Comparison of ENCODE assay signal across 14 cellular contexts in the genomic region with DNA sequence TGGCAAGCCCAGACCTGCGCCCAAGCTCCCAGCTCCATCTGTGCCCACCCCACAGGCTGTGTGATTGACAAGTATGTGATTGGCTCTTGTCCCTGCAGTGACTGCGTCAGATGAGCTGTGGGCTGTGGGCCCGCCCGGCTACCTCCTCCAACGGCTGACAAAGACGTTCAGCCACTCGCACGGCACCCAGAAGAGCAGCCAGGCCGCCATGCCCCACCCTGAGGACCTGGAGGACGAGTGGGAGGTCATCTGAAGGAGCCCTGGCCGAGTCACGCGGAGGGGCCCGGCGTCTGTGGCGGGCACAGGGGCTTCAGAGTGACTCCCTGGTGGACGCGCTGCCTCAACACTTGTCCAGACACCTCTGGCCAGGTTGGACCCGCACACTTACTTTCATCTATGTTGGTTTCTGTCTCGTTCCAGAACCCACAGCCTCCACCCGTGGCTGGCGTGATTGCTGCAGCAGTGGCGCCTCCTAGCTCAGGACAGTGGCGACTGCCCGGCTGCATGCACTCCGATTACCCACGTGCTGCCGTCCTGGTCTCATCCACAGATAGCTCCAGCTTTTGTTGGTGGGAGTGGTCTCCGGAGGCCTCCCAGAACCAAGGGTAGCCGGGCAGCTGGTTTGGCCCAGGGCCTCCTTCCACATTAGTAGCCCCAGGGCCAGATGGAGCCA. TPM values are rescaled to one million over a fixed set of nuclear protein-coding genes. Genes with fewer than 3 reads are reported as not detected.
DNase-seq lines count a peak whose midpoint lies in the region; ATAC-seq and TF ChIP-seq lines count a peak whose summit lies in the region.
"Had no signal": no experiment of that assay in that cellular context is flagged by ENCODE, and none has a peak within 500 bp of the region (broad histone marks: within the 10 kb centered on the region; RNA-seq: fewer than 3 reads in every experiment).

No MANE protein-coding gene starts in this region.

- H3K27me3 ChIP-seq in DND-41 (ENCODE audit: insufficient read depth, low read length, poor library complexity) (no peaks in the 10 kb centered on the region), mesendoderm (ENCODE audit: insufficient read depth, low read length, poor library complexity) (no peaks in the 10 kb centered on the region)
- H3K27me3 ChIP-seq: adrenal gland, MG63 had no signal

- ATAC-seq in DND-41 (ENCODE audit: insufficient read depth, low read depth) (no peak), GM18511 (IDR thresholded peaks at IDR 0.05; ENCODE audit: unreplicated experiment) (no peak), GM18907 (IDR thresholded peaks at IDR 0.05; ENCODE audit: unreplicated experiment) (no peak)
- ATAC-seq: activated CD8-positive, alpha-beta memory T cell treated with anti-CD3 and anti-CD28 coated beads, Interleukin-2, amount 10 ng/mL, durations not matched to agents 7 days and 5 days; left lobe of liver had no signal

- no peak overlapping the region for H2BK15ac ChIP-seq in mesendoderm (replicated peaks; ENCODE audit: low read depth)

- no CpG with 5 or more reads among the region's 30 CpGs for WGBS in mesendoderm (ENCODE audit: extremely low coverage, insufficient coverage, low lambda C conversion rate)

- H2BK5ac ChIP-seq in mesendoderm (ENCODE audit: low read length) = no peak overlapping the region

- no peak overlapping the region for H2AFZ ChIP-seq in DND-41 (ENCODE audit: low read depth, low read length)

- H3K27ac ChIP-seq in DND-41 (ENCODE audit: low read length) (no peak overlapping the region), mesendoderm (ENCODE audit: low read depth, low read length) (no peak overlapping the region)
- H3K27ac ChIP-seq: adrenal gland had no signal

- H4K5ac ChIP-seq in mesendoderm (ENCODE audit: low read length) = no peak overlapping the region

- H3K36me3 ChIP-seq in DND-41 (ENCODE audit: insufficient read depth, low read length) (peaks cover 12% of the 10 kb centered on the region), mesendoderm (ENCODE audit: control insufficient read depth, insufficient read depth, low read length) (no peaks in the 10 kb centered on the region)
- H3K36me3 ChIP-seq: MG63 had no signal

- no peak overlapping the region for H3K4me3 ChIP-seq in DND-41 (ENCODE audit: low read depth in 1 of 2, low read length in 2 of 2)
- H3K4me3 ChIP-seq in cardiac fibroblast (replicated peaks in 1 of 2; ENCODE audit: low read depth in 2 of 2, low read length in 2 of 2) = no peak overlapping the region
- no peak overlapping the region for H3K4me3 ChIP-seq in mesendoderm (ENCODE audit: low read length)
- H3K4me3 ChIP-seq: adrenal gland, MG63 had no signal

- H3K79me1 ChIP-seq in mesendoderm (ENCODE audit: low read length) = no peaks in the 10 kb centered on the region

- no peak overlapping the region for H3K4ac ChIP-seq in mesendoderm (ENCODE audit: low read depth, low read length)

- H4K8ac ChIP-seq in mesendoderm (ENCODE audit: low read depth, low read length) = no peak overlapping the region

- H3K79me2 ChIP-seq in DND-41 (ENCODE audit: insufficient read depth, low read length) (no peaks in the 10 kb centered on the region), mesendoderm (ENCODE audit: control insufficient read depth, insufficient read depth, low read length) (no peaks in the 10 kb centered on the region)

- TF ChIP-seq CTCF in DND-41 (IDR thresholded peaks at IDR 0.05; ENCODE audit: borderline replicate concordance, extremely low read depth, low read length, poor library complexity, severe bottlenecking) (peak; percentile 42), LNCAP (IDR thresholded peaks at IDR 0.05) (peak; percentile 45; the same call in 1 of the 2 replicates), cardiac fibroblast (IDR thresholded peaks at IDR 0.05; ENCODE audit: low read depth, low read length) (peak; percentile 13)

- H3K4me1 ChIP-seq in DND-41 (ENCODE audit: insufficient read depth, low read length) (no peaks in the 10 kb centered on the region), mesendoderm (ENCODE audit: control insufficient read depth, low read depth, low read length) (no peaks in the 10 kb centered on the region)

- H3K9me3 ChIP-seq in DND-41 (ENCODE audit: insufficient read depth, low read length, severe bottlenecking) = no peaks in the 10 kb centered on the region
- H3K9me3 ChIP-seq: adrenal gland, MG63 had no signal

- no peak overlapping the region for H3K56ac ChIP-seq in mesendoderm (ENCODE audit: low read length)

- no peak overlapping the region for H2BK120ac ChIP-seq in mesendoderm (ENCODE audit: low read depth, low read length)

- H4K20me1 ChIP-seq in DND-41 (ENCODE audit: insufficient read depth, low read length) = no peaks in the 10 kb centered on the region

- H3K9ac ChIP-seq in DND-41 (ENCODE audit: low read depth, low read length) = no peak overlapping the region
- no peak overlapping the region for H3K9ac ChIP-seq in mesendoderm (ENCODE audit: low read length)

- no peak overlapping the region for H3K18ac ChIP-seq in mesendoderm (ENCODE audit: low read length)

- DNase-seq in DND-41 = no peak
- no peak for DNase-seq in cardiac fibroblast (ENCODE audit: low read depth in 2 of 2)
- peak; percentile 49 for DNase-seq in mesendoderm
- no peak for DNase-seq in COLO829 (ENCODE audit: low spot score)
- no peak for DNase-seq in kidney tubule cell (ENCODE audit: low spot score)
- DNase-seq: activated CD8-positive, alpha-beta memory T cell treated with anti-CD3 and anti-CD28 coated beads, Interleukin-2, amount 10 ng/mL, durations not matched to agents 7 days and 5 days; adrenal gland; DMS153; MG63; NCI-H69 had no signal

- no peak overlapping the region for H2AK5ac ChIP-seq in mesendoderm (ENCODE audit: low read length)

- H3K23ac ChIP-seq in mesendoderm (ENCODE audit: low read length) = no peak overlapping the region

- no peak overlapping the region for H3K4me2 ChIP-seq in DND-41 (ENCODE audit: insufficient read depth, low read length)
- no peak overlapping the region for H3K4me2 ChIP-seq in mesendoderm (ENCODE audit: low read length)

RNA-seq across cellular contexts. Expression of a gene that starts 11.4 kb away (rescaled TPM):
- polyA plus RNA-seq in mesendoderm (2013, experiment 1 of 2) = 7.0 TPM
- 6.6 TPM for polyA plus RNA-seq in mesendoderm (2013, experiment 2 of 2)
